Comparison of ENCODE assay signal across 8 cellular contexts in the genomic region with DNA sequence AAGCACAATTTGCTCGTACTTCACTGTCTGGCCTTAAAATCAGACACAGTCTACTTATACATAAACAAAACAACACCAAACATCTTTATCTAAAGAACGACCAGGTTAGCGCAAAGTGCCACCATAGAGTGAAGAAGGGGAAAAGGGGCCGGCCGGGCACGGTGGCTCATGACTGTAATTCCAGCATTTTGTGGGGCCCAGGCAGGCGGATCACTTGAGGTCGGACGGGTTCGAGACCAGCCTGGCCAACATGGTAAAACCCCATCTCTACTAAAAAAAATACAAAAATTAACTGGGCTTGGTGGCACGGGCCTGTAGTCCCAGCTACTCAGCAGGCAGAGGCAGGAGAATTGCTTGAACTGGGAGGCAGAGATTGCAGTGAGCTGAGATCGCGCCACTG.
"Had no signal": no experiment of that assay in that cellular context is flagged by ENCODE, and none has a peak within 500 bp of the region (broad histone marks: within the 10 kb centered on the region; RNA-seq: fewer than 3 reads in every experiment).

No MANE protein-coding gene starts in this region.

- DNase-seq: GM23248, GOT3, H7, HFFc6, IMR-90, KG1 had no signal

- H3K27ac Mint-ChIP-seq: HFFc6 had no signal

- H3K4me3 Mint-ChIP-seq: HFFc6 had no signal

- ATAC-seq: HCT116, K562 had no signal

- H3K9me3 Mint-ChIP-seq: HFFc6 had no signal
